11 cellular contexts compared by ENCODE assay signal in genomic region chr19:36401475-36401874, GRCh38.
"Had no signal": no experiment of that assay in that cellular context is flagged by ENCODE, and none has a peak within 500 bp of the region (broad histone marks: within the 10 kb centered on the region; RNA-seq: fewer than 3 reads in every experiment).

No MANE protein-coding gene starts in this region.

- H3K4me3 ChIP-seq: cardiac muscle cell, gastrocnemius medialis, left lung, sigmoid colon, testis had no signal

- H3K27ac ChIP-seq: cardiac muscle cell, gastrocnemius medialis, left lung, sigmoid colon, testis had no signal

- DNase-seq: activated CD4-positive, alpha-beta T cell treated with anti-CD3 and anti-CD28 coated beads for 36 hours; activated CD8-positive, alpha-beta memory T cell treated with anti-CD3 and anti-CD28 coated beads, Interleukin-2, amount 50 U/mL, for 4 hours; activated CD8-positive, alpha-beta T cell treated with anti-CD3 and anti-CD28 coated beads for 36 hours; effector CD4-positive, alpha-beta T cell; gastrocnemius medialis; left lung; mesendoderm; sigmoid colon; stimulated activated naive CD8-positive, alpha-beta T cell treated with anti-CD3 and anti-CD28 coated beads, Interleukin-15, amount 100 ng/mL, for 72 hours; testis had no signal

- H3K9me3 ChIP-seq: testis had no signal

- H3K4me1 ChIP-seq: gastrocnemius medialis, left lung, sigmoid colon, testis had no signal

- H3K4me3 Mint-ChIP-seq: activated CD4-positive, alpha-beta T cell treated with anti-CD3 and anti-CD28 coated beads for 36 hours; activated CD8-positive, alpha-beta T cell treated with anti-CD3 and anti-CD28 coated beads for 36 hours; stimulated activated naive CD8-positive, alpha-beta T cell treated with anti-CD3 and anti-CD28 coated beads, Interleukin-15, amount 100 ng/mL, for 72 hours had no signal

- H3K4me1 Mint-ChIP-seq: activated CD4-positive, alpha-beta T cell treated with anti-CD3 and anti-CD28 coated beads for 36 hours; stimulated activated naive CD8-positive, alpha-beta T cell treated with anti-CD3 and anti-CD28 coated beads, Interleukin-15, amount 100 ng/mL, for 72 hours had no signal

- ATAC-seq: activated CD4-positive, alpha-beta T cell treated with anti-CD3 and anti-CD28 coated beads for 36 hours; activated CD8-positive, alpha-beta T cell treated with anti-CD3 and anti-CD28 coated beads for 36 hours; gastrocnemius medialis; left lung; stimulated activated naive CD8-positive, alpha-beta T cell treated with anti-CD3 and anti-CD28 coated beads, Interleukin-15, amount 100 ng/mL, for 72 hours had no signal

- H3K27me3 ChIP-seq: cardiac muscle cell, gastrocnemius medialis, left lung, sigmoid colon, testis had no signal

- H3K27ac Mint-ChIP-seq: activated CD4-positive, alpha-beta T cell treated with anti-CD3 and anti-CD28 coated beads for 36 hours; activated CD8-positive, alpha-beta T cell treated with anti-CD3 and anti-CD28 coated beads for 36 hours; stimulated activated naive CD8-positive, alpha-beta T cell treated with anti-CD3 and anti-CD28 coated beads, Interleukin-15, amount 100 ng/mL, for 72 hours had no signal

- H3K27me3 Mint-ChIP-seq: activated CD4-positive, alpha-beta T cell treated with anti-CD3 and anti-CD28 coated beads for 36 hours; activated CD8-positive, alpha-beta T cell treated with anti-CD3 and anti-CD28 coated beads for 36 hours; stimulated activated naive CD8-positive, alpha-beta T cell treated with anti-CD3 and anti-CD28 coated beads, Interleukin-15, amount 100 ng/mL, for 72 hours had no signal
